8 cellular contexts compared by ENCODE assay signal in the genomic region with DNA sequence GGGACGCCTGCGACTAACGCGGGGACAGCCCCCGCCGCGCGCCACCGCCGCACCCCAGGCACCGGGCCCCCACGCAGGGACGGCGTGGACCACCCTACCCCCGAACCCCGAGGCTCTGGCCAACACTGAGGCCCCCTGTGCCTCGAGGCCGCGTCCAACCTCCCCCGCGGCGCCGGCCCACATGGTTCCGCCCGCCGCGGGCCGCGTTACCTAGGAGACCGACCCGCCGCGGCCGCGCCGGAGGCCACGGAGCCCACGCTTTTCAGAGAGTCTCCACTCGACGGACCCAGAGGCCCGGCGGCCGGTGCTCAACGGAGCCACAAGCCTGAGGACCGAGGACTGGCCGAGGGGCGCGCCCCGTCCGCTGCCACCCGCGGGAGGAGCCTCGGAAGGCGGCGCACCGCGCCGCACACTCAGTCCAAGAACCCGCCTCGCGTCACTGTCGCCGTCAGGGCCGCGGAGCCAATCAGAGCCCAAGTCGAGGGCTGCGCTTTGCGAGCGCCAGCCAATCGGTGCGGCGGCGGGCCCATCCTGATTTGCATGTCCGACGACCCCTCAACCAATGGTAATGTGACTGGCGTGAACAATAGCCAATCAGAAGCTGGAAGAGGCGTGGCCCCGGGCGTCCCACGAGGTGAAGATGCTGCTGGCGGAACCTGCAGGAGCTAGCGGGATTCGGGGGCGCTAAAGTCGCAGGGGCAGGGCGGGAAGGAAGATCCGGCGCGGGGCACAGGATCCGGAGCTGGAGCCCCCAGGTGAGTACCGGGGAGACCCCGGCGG. TPM values are rescaled to one million over a fixed set of nuclear protein-coding genes. Genes with fewer than 3 reads are reported as not detected.
A peak's percentile ranks its signal among the peaks of the same experiment; 100 is the strongest.
DNase-seq lines count a peak whose midpoint lies in the region; ATAC-seq, FAIRE-seq and TF ChIP-seq lines count a peak whose summit lies in the region.

Gene NPHP4, minus strand, starts transcription at position 392 of the 780 bp plus-strand sequence. CDS start 6,136 bp downstream, outside the sequence.

- H4K20me1 ChIP-seq in H1 (replicated peaks in 1 of 2; ENCODE audit: control insufficient read depth in 1 of 2, insufficient read depth in 2 of 2, low read length in 2 of 2), result peaks cover 8 to 18% of the 10 kb centered on the region in 2 experiments

- peak within 1 kb of the TSS; percentile 75; the same call in 1 of the 2 replicates for H2BK5ac ChIP-seq in H1 (ENCODE audit: low read depth, low read length)
- H2BK5ac ChIP-seq in mesenchymal stem cell (ENCODE audit: low read depth, low read length, poor library complexity, severe bottlenecking), result peak within 1 kb of the TSS; percentile 49

- CTCF ChIA-PET in activated CD8-positive, alpha-beta memory T cell treated with anti-CD3 and anti-CD28 coated beads, Interleukin-2, amount 10 ng/mL, durations not matched to agents 7 days and 5 days (lab: Charles Lee), result interaction anchor here (0.6 to 3.1 kb wide), 6 partner anchors 9 to 318 kb away, joined by 3 to 16 read pairs (median 4); no protein-coding TSS in a partner anchor
- CTCF ChIA-PET in H1 (lab: Charles Lee; ENCODE audit: partially characterized antibody), result interaction anchor here (0.6 to 1.9 kb wide), 3 partner anchors 11 to 42 kb away, joined by 3 to 6 read pairs (median 4); no protein-coding TSS in a partner anchor

- H2BK12ac ChIP-seq in H1 (ENCODE audit: low read depth, low read length) (peak within 1 kb of the TSS; percentile 39; the same call in 1 of the 2 replicates), mesenchymal stem cell (ENCODE audit: low read length in 2 of 2) (peak within 1 kb of the TSS in 1 of 2 experiments; percentile 99)

- DNase-seq in COLO829 (ENCODE audit: low spot score) (peak; percentile 99), HT1080 (ENCODE audit: low read depth) (peak; percentile 100), NT2/D1 (ENCODE audit: low read depth, low spot score) (peak; percentile 89), H1 (ENCODE audit: low read depth in 1 of 2, low spot score in 2 of 2) (peak; percentile 99 to 100), mesenchymal stem cell (peak; percentile 99)
- DNase-seq in activated CD8-positive, alpha-beta memory T cell treated with anti-CD3 and anti-CD28 coated beads, Interleukin-2, amount 10 ng/mL, durations not matched to agents 7 days and 5 days, result peak; percentile 100
- peak; percentile 97 for DNase-seq in stimulated activated CD8-positive, alpha-beta memory T cell treated with anti-CD3 and anti-CD28 coated beads, Interleukin-12 subunit alpha, Interleukin-12 subunit beta, amount 100 ng/mL, for 4 hours (ENCODE audit: low read depth)

- H4K91ac ChIP-seq in H1 (replicated peaks; ENCODE audit: insufficient read length, low read length) (peak within 1 kb of the TSS; percentile 93), mesenchymal stem cell (ENCODE audit: low read length) (peak within 1 kb of the TSS; percentile 97)

- H3K4me3 Mint-ChIP-seq in activated CD8-positive, alpha-beta memory T cell treated with anti-CD3 and anti-CD28 coated beads, Interleukin-2, amount 10 ng/mL, durations not matched to agents 7 days and 5 days, result peak within 1 kb of the TSS; percentile 99

- H3K4me1 ChIP-seq in NT2/D1 (ENCODE audit: insufficient read depth, insufficient read length) (no peaks in the 10 kb centered on the region), H1 (replicated peaks in 1 of 4; ENCODE audit: control insufficient read depth in 3 of 4, insufficient read depth in 4 of 4, low read length in 3 of 4) (peaks cover 5 to 20% (median 11%) of the 10 kb centered on the region in 4 experiments), mesenchymal stem cell (ENCODE audit: control insufficient read depth, insufficient read depth, low read depth, low read length) (peaks cover 15% of the 10 kb centered on the region)

- no peak for TF ChIP-seq POLR2A in H1 (IDR thresholded peaks at IDR 0.05; ENCODE audit: control extremely low read depth in 1 of 2, low read depth in 2 of 2, low read length in 2 of 2)

- peak within 1 kb of the TSS; percentile 86 to 96 for H3K4me2 ChIP-seq in H1 (ENCODE audit: insufficient read depth in 1 of 2, low read depth in 2 of 2, low read length in 2 of 2)
- H3K4me2 ChIP-seq in mesenchymal stem cell (ENCODE audit: low read length, poor library complexity, severe bottlenecking), result peak within 1 kb of the TSS; percentile 89

- peak within 1 kb of the TSS; percentile 71 for H4K8ac ChIP-seq in H1 (ENCODE audit: extremely low read depth, insufficient read depth, low read length)
- H4K8ac ChIP-seq in mesenchymal stem cell (ENCODE audit: low read length), result peak within 1 kb of the TSS; percentile 93

- peak; percentile 96 for FAIRE-seq in H1 (lab: Jason Lieb, UNC)

- H3K36me3 ChIP-seq in NT2/D1 (ENCODE audit: insufficient read depth, insufficient read length, low read length) (no peaks in the 10 kb centered on the region), H1 (ENCODE audit: control insufficient read depth in 2 of 4, insufficient read depth in 4 of 4, low read length in 3 of 4) (no peaks in the 10 kb centered on the region), mesenchymal stem cell (ENCODE audit: control insufficient read depth in 1 of 2, insufficient read depth in 2 of 2, low read depth in 1 of 2, low read length in 2 of 2) (peaks cover 0 to 14% of the 10 kb centered on the region in 2 experiments)

- H3K4me1 Mint-ChIP-seq in activated CD8-positive, alpha-beta memory T cell treated with anti-CD3 and anti-CD28 coated beads, Interleukin-2, amount 10 ng/mL, durations not matched to agents 7 days and 5 days, result peaks cover 27% of the 10 kb centered on the region

- peaks cover 0 to 7% of the 10 kb centered on the region in 2 experiments; a peak in 2 of 4 replicates for H3K79me2 ChIP-seq in H1 (ENCODE audit: control insufficient read depth in 1 of 2, insufficient read depth in 2 of 2, low read length in 2 of 2)

- ATAC-seq in GM21360 (IDR thresholded peaks at IDR 0.05; ENCODE audit: unreplicated experiment), result peak; percentile 95
- peak; percentile 92 for ATAC-seq in activated CD8-positive, alpha-beta memory T cell treated with anti-CD3 and anti-CD28 coated beads, Interleukin-2, amount 10 ng/mL, durations not matched to agents 7 days and 5 days

- H3K9me3 ChIP-seq in NT2/D1 (ENCODE audit: insufficient read depth, low read length), result no peaks in the 10 kb centered on the region
- no peaks in the 10 kb centered on the region for H3K9me3 ChIP-seq in H1 (ENCODE audit: insufficient read depth in 2 of 2, low read depth in 1 of 2, low read length in 1 of 2)
- no peaks in the 10 kb centered on the region for H3K9me3 ChIP-seq in mesenchymal stem cell (ENCODE audit: control insufficient read depth, low read length)

- H3K27me3 Mint-ChIP-seq in activated CD8-positive, alpha-beta memory T cell treated with anti-CD3 and anti-CD28 coated beads, Interleukin-2, amount 10 ng/mL, durations not matched to agents 7 days and 5 days, result no peaks in the 10 kb centered on the region

- H2BK15ac ChIP-seq in H1 (ENCODE audit: low read length) (no peak within 1 kb of the TSS; the same call in 1 of the 2 replicates), mesenchymal stem cell (ENCODE audit: low read depth, poor library complexity, severe bottlenecking) (peak within 1 kb of the TSS; percentile 99)

- H3K18ac ChIP-seq in H1 (ENCODE audit: extremely low read depth, low read length) (peak within 1 kb of the TSS; percentile 83), mesenchymal stem cell (ENCODE audit: low read depth in 1 of 2, low read length in 2 of 2) (peak within 1 kb of the TSS; percentile 92 to 95)

- H3K9ac ChIP-seq in NT2/D1 (ENCODE audit: insufficient read length, low read depth) (peak within 1 kb of the TSS; percentile 70), H1 (replicated peaks in 1 of 4; ENCODE audit: extremely low read depth in 1 of 4, low read depth in 3 of 4, low read length in 3 of 4) (peak within 1 kb of the TSS in 3 of 4 experiments; percentile 54 to 78 (median 63); a peak in 6 of 7 replicates), mesenchymal stem cell (ENCODE audit: low read length) (peak within 1 kb of the TSS; percentile 91)

- WGBS in H1 (ENCODE audit: extremely low coverage in 1 of 2, insufficient coverage in 1 of 2, insufficient read length in 1 of 2, insufficient replicate concordance in 2 of 2, low coverage in 1 of 2, low lambda C conversion rate in 2 of 2, missing lambda C conversion rate in 1 of 2), 2 experiments, result 1% methylated on average over 69 of the region's 93 CpGs; no CpG with 5 or more reads in 1 of the 2 experiments
- under 1% methylated on average over 85 of the region's 93 CpGs for WGBS in mesenchymal stem cell

- H3K14ac ChIP-seq in H1 (ENCODE audit: insufficient read length), result no peak within 1 kb of the TSS
- H3K14ac ChIP-seq in mesenchymal stem cell (ENCODE audit: low read length in 2 of 2), result peak within 1 kb of the TSS in 1 of 2 experiments; percentile 61

- no peak within 1 kb of the TSS for H2AK5ac ChIP-seq in H1 (ENCODE audit: low read depth, low read length)
- H2AK5ac ChIP-seq in mesenchymal stem cell (ENCODE audit: low read length, severe bottlenecking), result no peak within 1 kb of the TSS

- no peak within 1 kb of the TSS for H3K23ac ChIP-seq in H1 (ENCODE audit: insufficient read length)
- peak within 1 kb of the TSS; percentile 20 to 92 for H3K23ac ChIP-seq in mesenchymal stem cell (ENCODE audit: low read length in 2 of 2)

- H2BK20ac ChIP-seq in H1 (ENCODE audit: low read length), result no peak within 1 kb of the TSS

- no peak for TF ChIP-seq RAD21 in H1 (IDR thresholded peaks at IDR 0.05 in 1 of 2, conservative IDR thresholded peaks at IDR 0.05 in 1 of 2; ENCODE audit: low read depth in 2 of 2, low read length in 2 of 2)

- H3K27ac ChIP-seq in H1 (ENCODE audit: low read depth, low read length) (peak within 1 kb of the TSS; percentile 83; the same call in 1 of the 2 replicates), mesenchymal stem cell (ENCODE audit: low read length, poor library complexity, severe bottlenecking) (no peak within 1 kb of the TSS)

- POLR2A ChIA-PET in H1 (lab: Charles Lee; ENCODE audit: partially characterized antibody), result interaction anchor here (2.2 kb wide), 1 partner anchor 12 kb away, joined by 12 read pairs; no protein-coding TSS in a partner anchor

- H3K79me1 ChIP-seq in H1 (ENCODE audit: low read depth, low read length) (peaks cover 6% of the 10 kb centered on the region; the same call in 1 of the 2 replicates), mesenchymal stem cell (replicated peaks; ENCODE audit: low read length, poor library complexity, severe bottlenecking) (peaks cover 38% of the 10 kb centered on the region)

- H2AFZ ChIP-seq in H1 (ENCODE audit: low read length), result no peak within 1 kb of the TSS
- peak within 1 kb of the TSS; percentile 91 for H2AFZ ChIP-seq in mesenchymal stem cell (ENCODE audit: low read depth, low read length)

- H3K4me3 ChIP-seq in NT2/D1 (ENCODE audit: insufficient read length, low read depth) (peak within 1 kb of the TSS; percentile 50), H1 (ENCODE audit: extremely low read depth in 1 of 4, insufficient read depth in 2 of 4, low read depth in 3 of 4, low read length in 4 of 4) (peak within 1 kb of the TSS; percentile 76 to 93 (median 84)), mesenchymal stem cell (ENCODE audit: insufficient read depth in 1 of 2, low read depth in 1 of 2, low read length in 2 of 2) (peak within 1 kb of the TSS; percentile 83 to 89)

- H3K4ac ChIP-seq in H1 (replicated peaks; ENCODE audit: insufficient read length, low read depth, low read length) (peak within 1 kb of the TSS; percentile 27), mesenchymal stem cell (ENCODE audit: low read depth in 1 of 2, low read length in 2 of 2) (peak within 1 kb of the TSS in 1 of 2 experiments; percentile 77)

- H3K23me2 ChIP-seq in H1 (ENCODE audit: low read depth, low read length), result peaks cover 15% of the 10 kb centered on the region

- no peaks in the 10 kb centered on the region for H3K9me3 Mint-ChIP-seq in activated CD8-positive, alpha-beta memory T cell treated with anti-CD3 and anti-CD28 coated beads, Interleukin-2, amount 10 ng/mL, durations not matched to agents 7 days and 5 days (ENCODE audit: low read depth)

- H3K36me3 Mint-ChIP-seq in activated CD8-positive, alpha-beta memory T cell treated with anti-CD3 and anti-CD28 coated beads, Interleukin-2, amount 10 ng/mL, durations not matched to agents 7 days and 5 days, result peaks cover 6% of the 10 kb centered on the region

- no peak for TF ChIP-seq CTCF in H1 (IDR thresholded peaks at IDR 0.05; ENCODE audit: control extremely low read depth in 1 of 3, insufficient read depth in 1 of 3, low read depth in 1 of 3, low read length in 3 of 3)

- no peak within 1 kb of the TSS for H3K56ac ChIP-seq in H1 (replicated peaks; ENCODE audit: insufficient read length, low read depth, low read length)

- peak within 1 kb of the TSS; percentile 90 for H3K27ac Mint-ChIP-seq in activated CD8-positive, alpha-beta memory T cell treated with anti-CD3 and anti-CD28 coated beads, Interleukin-2, amount 10 ng/mL, durations not matched to agents 7 days and 5 days

- no peak within 1 kb of the TSS for H2BK120ac ChIP-seq in H1 (replicated peaks; ENCODE audit: low read depth, low read length)
- H2BK120ac ChIP-seq in mesenchymal stem cell (ENCODE audit: low read depth, low read length), result peak within 1 kb of the TSS; percentile 91

- no peak within 1 kb of the TSS for H4K5ac ChIP-seq in H1 (ENCODE audit: insufficient read length, low read depth, low read length)

- peak in 1 of 2 experiments; percentile 90; a peak in 2 of 3 replicates for TF ChIP-seq EP300 in H1 (IDR thresholded peaks at IDR 0.05; ENCODE audit: borderline replicate concordance in 1 of 2, low read depth in 2 of 2, low read length in 2 of 2)

- H3K27me3 ChIP-seq in NT2/D1 (ENCODE audit: insufficient read depth, insufficient read length) (no peaks in the 10 kb centered on the region), H1 (replicated peaks in 1 of 4; ENCODE audit: control insufficient read depth in 3 of 4, extremely low read depth in 1 of 4, insufficient read depth in 3 of 4, low read length in 3 of 4) (peaks cover 0 to 36% (median 21%) of the 10 kb centered on the region in 4 experiments; a peak in 5 of 7 replicates), mesenchymal stem cell (ENCODE audit: control insufficient read depth in 1 of 2, insufficient read depth in 1 of 2, low read length in 2 of 2) (peaks cover 0 to 6% of the 10 kb centered on the region in 2 experiments)

RNA-seq across cellular contexts. Expression of gene NPHP4, which starts in this region (rescaled TPM):
- total RNA-seq in HT1080 (2014; rRNA removed; shearing (Covaris generic)), result 3.5 and 4.9 TPM in 2 replicates
- 6.3 and 6.4 TPM in 2 replicates for polyA plus RNA-seq in HT1080 (2015; cell fraction: cytosol; rRNA removed)
- 22.6 and 23.1 TPM in 2 replicates for polyA plus RNA-seq in HT1080 (2015; cell fraction: nucleus; rRNA removed)
- 10 to 100 TPM; 15.4 to 20.3 TPM for total RNA-seq in activated CD8-positive, alpha-beta memory T cell treated with anti-CD3 and anti-CD28 coated beads, Interleukin-2, amount 10 ng/mL, durations not matched to agents 7 days and 5 days
- total RNA-seq in H1 (2021; fragmentation: NEBNext Ultra II Directional; extraction: Animal tissue kit (Norgen Biotek cat#: 25700)), result 13.6 and 14.0 TPM in 2 replicates
- 5.8 and 10.3 TPM in 2 replicates for polyA plus RNA-seq in H1 (2011; rRNA removed)
- polyA plus RNA-seq in H1 (2011; cell fraction: cytosol; rRNA removed), result 7.2 TPM
- polyA plus RNA-seq in H1 (2011; cell fraction: nucleus; rRNA removed), result 37.6 TPM
- polyA plus RNA-seq in H1 (2012, experiment 1 of 2), result 8.5 to 11.5 TPM (median 11.0 TPM) in 4 replicates
- polyA plus RNA-seq in H1 (2012, experiment 2 of 2), result 5.8 TPM
- polyA plus RNA-seq in H1 (2013, experiment 1 of 2), result 4.3 TPM
- 3.9 TPM for polyA plus RNA-seq in H1 (2013, experiment 2 of 2)
- polyA minus RNA-seq in H1 (2011; rRNA and poly(A)+ RNA removed), result 8.3 and 8.4 TPM in 2 replicates
- 8.1 TPM for polyA minus RNA-seq in H1 (2011; cell fraction: cytosol; rRNA and poly(A)+ RNA removed)
- polyA minus RNA-seq in H1 (2011; cell fraction: nucleus; rRNA and poly(A)+ RNA removed), result 17.8 TPM
- polyA plus RNA-seq in mesenchymal stem cell (2013, experiment 1 of 2), result 3.2 TPM
- polyA plus RNA-seq in mesenchymal stem cell (2013, experiment 2 of 2), result 3.2 TPM
